In the genomic region with DNA sequence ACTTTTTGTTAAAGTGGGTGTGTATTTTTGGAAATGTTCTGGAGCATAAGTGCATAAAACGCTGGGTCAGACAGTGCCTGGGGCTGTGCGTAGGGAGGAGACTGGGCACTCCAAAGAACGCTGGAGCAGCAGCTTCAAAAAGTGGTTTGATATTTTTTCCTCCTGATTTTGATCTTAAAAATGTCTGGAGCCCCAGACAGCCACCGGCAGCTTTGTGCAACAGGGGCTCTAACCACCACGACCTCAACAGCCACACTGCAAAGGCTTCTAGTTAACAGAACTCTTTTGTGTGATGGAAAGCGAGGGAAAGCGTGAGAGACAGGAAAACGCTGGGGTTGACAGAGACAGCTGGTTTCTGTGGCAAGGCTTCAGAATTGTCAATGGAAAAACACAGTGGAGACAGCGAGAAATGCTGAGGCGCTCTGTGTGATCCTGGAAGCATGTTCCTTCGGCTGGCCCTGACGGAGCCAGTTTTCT, we compare ENCODE assay signal across 16 cellular contexts.
DNase-seq lines count a peak whose midpoint lies in the region; ATAC-seq, FAIRE-seq and TF ChIP-seq lines count a peak whose summit lies in the region.
"Had no signal": no experiment of that assay in that cellular context is flagged by ENCODE, and none has a peak within 500 bp of the region (broad histone marks: within the 10 kb centered on the region; RNA-seq: fewer than 3 reads in every experiment).

No MANE protein-coding gene starts in this region.

- H3F3A ChIP-seq in neural cell (ENCODE audit: insufficient read depth, low read length, poor library complexity, severe bottlenecking): no peaks in the 10 kb centered on the region

- no peaks in the 10 kb centered on the region for H3K4me1 Mint-ChIP-seq in Calu3 (ENCODE audit: low read depth, unreplicated experiment)
- H3K4me1 Mint-ChIP-seq: activated CD4-positive, alpha-beta T cell treated with anti-CD3 and anti-CD28 coated beads, Interleukin-2, amount 10 ng/mL, durations not matched to agents 7 days and 5 days had no signal

- no peak for TF ChIP-seq RAD21 in neural cell (conservative IDR thresholded peaks at IDR 0.05)

- TF ChIP-seq POLR2A in heart left ventricle (IDR thresholded peaks at IDR 0.05) (no peak), H54 (IDR thresholded peaks at IDR 0.05; ENCODE audit: low read depth, low read length) (no peak)

- H3K36me3 Mint-ChIP-seq in Calu3 (ENCODE audit: insufficient read depth, unreplicated experiment): no peaks in the 10 kb centered on the region

- H3K27ac ChIP-seq in angular gyrus (ENCODE audit: low read depth, low read length): peak overlapping the region; percentile 54
- peak overlapping the region in 5 of 12 donors; percentile 2 to 67 (median 38) for H3K27ac ChIP-seq in heart left ventricle
- H3K27ac ChIP-seq in neural cell (ENCODE audit: low read length): no peak overlapping the region
- H3K27ac ChIP-seq: transverse colon had no signal

- no peak overlapping the region for H3K4me3 Mint-ChIP-seq in Calu3 (ENCODE audit: low read depth, unreplicated experiment)
- H3K4me3 Mint-ChIP-seq: activated CD4-positive, alpha-beta T cell treated with anti-CD3 and anti-CD28 coated beads, Interleukin-2, amount 10 ng/mL, durations not matched to agents 7 days and 5 days; activated T-cell treated with anti-CD3 and anti-CD28 coated beads, Interleukin-2, amount 50 U/mL, for 4 hours; dendritic cell treated with granulocyte-macrophage colony-stimulating factor and Interleukin-4, amounts not matched to agents 40 ng/mL and 50 ng/mL, for 4 days had no signal

- CTCF ChIA-PET in Calu3 (lab: Charles Lee): no interaction called here

- no peaks in the 10 kb centered on the region for H3K9me3 Mint-ChIP-seq in Calu3 (ENCODE audit: low read depth, unreplicated experiment)
- H3K9me3 Mint-ChIP-seq: activated CD4-positive, alpha-beta T cell treated with anti-CD3 and anti-CD28 coated beads, Interleukin-2, amount 10 ng/mL, durations not matched to agents 7 days and 5 days; dendritic cell treated with granulocyte-macrophage colony-stimulating factor and Interleukin-4, amounts not matched to agents 40 ng/mL and 50 ng/mL, for 4 days had no signal

- FAIRE-seq in H54 (lab: Jason Lieb, UNC): no peak
- FAIRE-seq: GM18507 had no signal

- H3K9me2 ChIP-seq in neural cell (ENCODE audit: insufficient read depth, low read length): no peaks in the 10 kb centered on the region

- peak; percentile 54 to 77 (median 74) for ATAC-seq in heart left ventricle
- ATAC-seq: activated T-cell treated with anti-CD3 and anti-CD28 coated beads, Interleukin-2, amount 50 U/mL, for 4 hours had no signal

- H3K9me3 ChIP-seq in heart left ventricle (peaks cover 0 to 8% (median 0%) of the 10 kb centered on the region in 12 donors), neural cell (ENCODE audit: low read length) (no peaks in the 10 kb centered on the region)
- H3K9me3 ChIP-seq: transverse colon had no signal

- no peak overlapping the region for H3K27ac Mint-ChIP-seq in Calu3 (ENCODE audit: unreplicated experiment)
- H3K27ac Mint-ChIP-seq: activated CD4-positive, alpha-beta T cell treated with anti-CD3 and anti-CD28 coated beads, Interleukin-2, amount 10 ng/mL, durations not matched to agents 7 days and 5 days; dendritic cell treated with granulocyte-macrophage colony-stimulating factor and Interleukin-4, amounts not matched to agents 40 ng/mL and 50 ng/mL, for 4 days had no signal

- H3K9ac ChIP-seq in neural cell (ENCODE audit: low read length): no peak overlapping the region

- H4K20me1 ChIP-seq in neural cell (ENCODE audit: insufficient read depth): no peaks in the 10 kb centered on the region

- no peak overlapping the region for H3K4me2 ChIP-seq in neural cell (ENCODE audit: low read length)

- intact Hi-C loops in heart left ventricle (cut with DNase I) (no loop called here), Calu3 (cut with micrococcal nuclease; ENCODE audit: unreplicated experiment) (no loop called here)

- H3K27me3 Mint-ChIP-seq in Calu3 (ENCODE audit: unreplicated experiment): peaks cover 54% of the 10 kb centered on the region
- H3K27me3 Mint-ChIP-seq: dendritic cell treated with granulocyte-macrophage colony-stimulating factor and Interleukin-4, amounts not matched to agents 40 ng/mL and 50 ng/mL, for 4 days had no signal

- H3K4me3 ChIP-seq in heart left ventricle (peak overlapping the region in 5 of 12 donors; percentile 6 to 31 (median 14)), neural cell (ENCODE audit: low read length) (no peak overlapping the region)
- H3K4me3 ChIP-seq: transverse colon had no signal

- no peak for TF ChIP-seq CTCF in heart left ventricle (IDR thresholded peaks at IDR 0.05)
- TF ChIP-seq CTCF in neural cell (IDR thresholded peaks at IDR 0.05; ENCODE audit: poor library complexity, severe bottlenecking): no peak
- TF ChIP-seq CTCF in Calu3 (IDR thresholded peaks at IDR 0.05; ENCODE audit: unreplicated experiment): no peak

- H3K36me3 ChIP-seq in heart left ventricle: no peaks in the 10 kb centered on the region
- H3K36me3 ChIP-seq in neural cell (ENCODE audit: insufficient read depth, low read length): no peaks in the 10 kb centered on the region
- H3K36me3 ChIP-seq: transverse colon had no signal

- WGBS in heart left ventricle, 4 donors: 33 to 53% (median 49%) methylated on average over 12 of the region's 12 CpGs

- DNase-seq in AG08396 (ENCODE audit: low spot score) (peak; percentile 16), heart left ventricle (no peak), COR-L47 (lab: John Stamatoyannopoulos, UW) (no peak), D341Med (ENCODE audit: low spot score) (no peak), H54 (ENCODE audit: insufficient read length, low spot score) (no peak), Calu3 (no peak)
- DNase-seq: activated CD4-positive, alpha-beta T cell treated with anti-CD3 and anti-CD28 coated beads, Interleukin-2, amount 10 ng/mL, durations not matched to agents 7 days and 5 days; activated T-cell treated with anti-CD3 and anti-CD28 coated beads, Interleukin-2, amount 50 U/mL, for 4 hours; NCI-H1048; NCI-H2171; stimulated activated CD8-positive, alpha-beta memory T cell treated with anti-CD3 and anti-CD28 coated beads, Interleukin-4, amount 100 ng/mL, for 48 hours; transverse colon had no signal

- no peaks in the 10 kb centered on the region for H3K79me2 ChIP-seq in neural cell (replicated peaks; ENCODE audit: insufficient read depth, low read length)

- peaks cover 0 to 6% (median 0%) of the 10 kb centered on the region in 12 donors for H3K4me1 ChIP-seq in heart left ventricle
- H3K4me1 ChIP-seq: transverse colon had no signal

- H3K27me3 ChIP-seq in heart left ventricle (peaks cover 0 to 16% (median 0%) of the 10 kb centered on the region in 9 donors), neural cell (ENCODE audit: insufficient read depth, low read depth, low read length) (no peaks in the 10 kb centered on the region)
- H3K27me3 ChIP-seq: transverse colon had no signal

- no peak overlapping the region for H2AFZ ChIP-seq in neural cell (ENCODE audit: low read depth, low read length)

- no peak for TF ChIP-seq EP300 in neural cell (conservative IDR thresholded peaks at IDR 0.05; ENCODE audit: poor library complexity, severe bottlenecking)

- no TSS peak for BruUV-seq in Calu3 (replicated peaks; lab: Mats Ljungman, UMichigan)

TF ChIP-seq in neural cell, 6 proteins besides CTCF, POLR2A, EP300 and RAD21:
- peak; percentile 17 for TF ChIP-seq POLR2AphosphoS5 (IDR thresholded peaks at IDR 0.05)
- no peak for TF ChIP-seq SMC3 (conservative IDR thresholded peaks at IDR 0.05; ENCODE audit: poor library complexity)
TF ChIP-seq in neural cell: peak in this region for 1.
